1 cellular context compared by ENCODE assay signal in the genomic region with DNA sequence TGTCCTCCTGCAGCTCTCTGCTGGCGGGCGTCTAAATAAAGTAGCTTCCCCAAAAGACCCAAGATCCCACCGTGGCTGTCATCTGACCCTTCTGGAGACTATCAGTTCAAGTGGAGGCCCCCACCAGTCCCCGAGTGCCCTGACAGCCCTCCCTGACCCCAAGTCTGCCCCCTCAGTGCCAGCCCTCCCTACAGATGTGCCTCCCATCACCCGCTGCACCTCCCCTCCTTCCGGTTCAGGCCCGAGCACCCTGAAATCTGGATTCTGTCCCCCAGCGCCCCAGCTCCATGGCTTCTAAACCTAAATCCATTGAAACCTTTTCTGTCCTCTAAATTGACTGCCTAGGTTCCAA.
TF ChIP-seq lines count a peak whose summit lies in the region.

No MANE protein-coding gene starts in this region.

TF ChIP-seq in GM12878, 131 proteins besides CTCF, POLR2A, EP300 and RAD21 (continues in another document):
- TF ChIP-seq SIN3A (IDR thresholded peaks at IDR 0.05; ENCODE audit: low read depth, low read length) (no peak; the same call in 1 of the 2 replicates), MTA3 (IDR thresholded peaks at IDR 0.05; ENCODE audit: borderline replicate concordance, low read length) (no peak), TAF1 (IDR thresholded peaks at IDR 0.05; ENCODE audit: borderline replicate concordance, low read depth, low read length) (no peak), SMAD5 (IDR thresholded peaks at IDR 0.05; ENCODE audit: low read depth) (no peak), BHLHE40 (IDR thresholded peaks at IDR 0.05; ENCODE audit: borderline replicate concordance in 1 of 2, low read depth in 2 of 2, low read length in 1 of 2) (no peak), ZBTB33 (IDR thresholded peaks at IDR 0.05) (no peak), POLR2AphosphoS2 (IDR thresholded peaks at IDR 0.05; ENCODE audit: low read depth, low read length) (no peak), ASH2L (IDR thresholded peaks at IDR 0.05; ENCODE audit: borderline replicate concordance, low read depth) (0 out of 2 replicates have a peak, but pooled peaks have one; percentile 7), SIX5 (IDR thresholded peaks at IDR 0.05; ENCODE audit: low read depth, low read length, severe bottlenecking) (no peak), IKZF1 (conservative IDR thresholded peaks at IDR 0.05) (no peak), EGR1 (IDR thresholded peaks at IDR 0.05; ENCODE audit: borderline replicate concordance in 1 of 2, low read depth in 2 of 2, low read length in 2 of 2) (0 out of 3 replicates have a peak, but pooled peaks of 1 of the 2 experiments have one; percentile 29), JUNB (IDR thresholded peaks at IDR 0.05) (no peak), CBX3 (IDR thresholded peaks at IDR 0.05; ENCODE audit: borderline replicate concordance, low read depth) (no peak), ZNF384 (IDR thresholded peaks at IDR 0.05; ENCODE audit: borderline replicate concordance, low read depth, low read length) (no peak), TCF12 (IDR thresholded peaks at IDR 0.05; ENCODE audit: low read depth, low read length) (0 out of 2 replicates have a peak, but pooled peaks have one; percentile 2), PAX5 (IDR thresholded peaks at IDR 0.05; ENCODE audit: borderline replicate concordance, low read depth, low read length) (peak; percentile 6; the same call in 1 of the 2 replicates), BCL3 (IDR thresholded peaks at IDR 0.05; ENCODE audit: borderline replicate concordance, insufficient read depth, low read depth, low read length, poor library complexity, severe bottlenecking) (peak; percentile 34), ELK1 (IDR thresholded peaks at IDR 0.05; ENCODE audit: low read depth, low read length) (peak; percentile 37; the same call in 1 of the 2 replicates), TCF7 (IDR thresholded peaks at IDR 0.05; ENCODE audit: borderline replicate concordance) (no peak), PBX3 (IDR thresholded peaks at IDR 0.05; ENCODE audit: insufficient replicate concordance, low read depth, low read length) (no peak), ETV6 (conservative IDR thresholded peaks at IDR 0.05 in 1 of 2, IDR thresholded peaks at IDR 0.05 in 1 of 2; ENCODE audit: borderline replicate concordance in 1 of 2, low read depth in 1 of 2) (no peak), SPI1 (IDR thresholded peaks at IDR 0.05; ENCODE audit: borderline replicate concordance, insufficient read depth, low read depth, low read length) (no peak), RBBP5 (conservative IDR thresholded peaks at IDR 0.05) (no peak), CHD2 (IDR thresholded peaks at IDR 0.05; ENCODE audit: borderline replicate concordance, low read depth, low read length) (no peak), ATF3 (IDR thresholded peaks at IDR 0.05; ENCODE audit: borderline replicate concordance, extremely low read depth, low read depth, low read length) (no peak), POU2F2 (IDR thresholded peaks at IDR 0.05; ENCODE audit: borderline replicate concordance, low read depth, low read length) (no peak), STAT1 (conservative IDR thresholded peaks at IDR 0.05) (no peak), NR2F1 (conservative IDR thresholded peaks at IDR 0.05) (peak; percentile 50), CBFB (IDR thresholded peaks at IDR 0.05; ENCODE audit: low read depth) (no peak), SMAD1 (IDR thresholded peaks at IDR 0.05; ENCODE audit: low read depth, partially characterized antibody) (no peak), GATAD2B (conservative IDR thresholded peaks at IDR 0.05; ENCODE audit: low read depth) (no peak), POLR2AphosphoS5 (IDR thresholded peaks at IDR 0.05; ENCODE audit: low read length) (peak; percentile 86), FOS (IDR thresholded peaks at IDR 0.05; ENCODE audit: borderline replicate concordance, extremely low read depth, insufficient read length) (no peak), CEBPB (IDR thresholded peaks at IDR 0.05; ENCODE audit: borderline replicate concordance in 1 of 2, low read depth in 2 of 2, low read length in 2 of 2) (no peak), BRCA1 (IDR thresholded peaks at IDR 0.05; ENCODE audit: low read depth, low read length) (no peak), E4F1 (IDR thresholded peaks at IDR 0.05; ENCODE audit: borderline replicate concordance, partially characterized antibody) (no peak), ZBTB4 (CRISPR knock-in tag; IDR thresholded peaks at IDR 0.05) (no peak), SP1 (IDR thresholded peaks at IDR 0.05; ENCODE audit: low read depth, low read length) (peak; percentile 29), SMC3 (IDR thresholded peaks at IDR 0.05; ENCODE audit: borderline replicate concordance, low read length) (no peak), NRF1 (conservative IDR thresholded peaks at IDR 0.05; ENCODE audit: low read depth, low read length) (no peak)
- TF ChIP-seq, protein P1, sequence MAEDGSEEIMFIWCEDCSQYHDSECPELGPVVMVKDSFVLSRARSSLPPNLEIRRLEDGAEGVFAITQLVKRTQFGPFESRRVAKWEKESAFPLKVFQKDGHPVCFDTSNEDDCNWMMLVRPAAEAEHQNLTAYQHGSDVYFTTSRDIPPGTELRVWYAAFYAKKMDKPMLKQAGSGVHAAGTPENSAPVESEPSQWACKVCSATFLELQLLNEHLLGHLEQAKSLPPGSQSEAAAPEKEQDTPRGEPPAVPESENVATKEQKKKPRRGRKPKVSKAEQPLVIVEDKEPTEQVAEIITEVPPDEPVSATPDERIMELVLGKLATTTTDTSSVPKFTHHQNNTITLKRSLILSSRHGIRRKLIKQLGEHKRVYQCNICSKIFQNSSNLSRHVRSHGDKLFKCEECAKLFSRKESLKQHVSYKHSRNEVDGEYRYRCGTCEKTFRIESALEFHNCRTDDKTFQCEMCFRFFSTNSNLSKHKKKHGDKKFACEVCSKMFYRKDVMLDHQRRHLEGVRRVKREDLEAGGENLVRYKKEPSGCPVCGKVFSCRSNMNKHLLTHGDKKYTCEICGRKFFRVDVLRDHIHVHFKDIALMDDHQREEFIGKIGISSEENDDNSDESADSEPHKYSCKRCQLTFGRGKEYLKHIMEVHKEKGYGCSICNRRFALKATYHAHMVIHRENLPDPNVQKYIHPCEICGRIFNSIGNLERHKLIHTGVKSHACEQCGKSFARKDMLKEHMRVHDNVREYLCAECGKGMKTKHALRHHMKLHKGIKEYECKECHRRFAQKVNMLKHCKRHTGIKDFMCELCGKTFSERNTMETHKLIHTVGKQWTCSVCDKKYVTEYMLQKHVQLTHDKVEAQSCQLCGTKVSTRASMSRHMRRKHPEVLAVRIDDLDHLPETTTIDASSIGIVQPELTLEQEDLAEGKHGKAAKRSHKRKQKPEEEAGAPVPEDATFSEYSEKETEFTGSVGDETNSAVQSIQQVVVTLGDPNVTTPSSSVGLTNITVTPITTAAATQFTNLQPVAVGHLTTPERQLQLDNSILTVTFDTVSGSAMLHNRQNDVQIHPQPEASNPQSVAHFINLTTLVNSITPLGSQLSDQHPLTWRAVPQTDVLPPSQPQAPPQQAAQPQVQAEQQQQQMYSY (CRISPR knock-in tag; IDR thresholded peaks at IDR 0.05) = no peak
